ENCODE assay signal across 8 cellular contexts in genomic region chr1:63775418-63776127, GRCh38. TPM values are rescaled to one million over a fixed set of nuclear protein-coding genes. Genes with fewer than 3 reads are reported as not detected.
DNase-seq lines count a peak whose midpoint lies in the region; ATAC-seq and TF ChIP-seq lines count a peak whose summit lies in the region.

No MANE protein-coding gene starts in this region.

- H3K4me1 Mint-ChIP-seq in activated CD4-positive, alpha-beta memory T cell treated with anti-CD3 and anti-CD28 coated beads for 36 hours (ENCODE audit: low read depth): peaks cover 14% of the 10 kb centered on the region
- H3K4me1 Mint-ChIP-seq in activated CD4-positive, alpha-beta memory T cell treated with anti-CD3 and anti-CD28 coated beads, Interleukin-2, amount 10 ng/mL, durations not matched to agents 7 days and 5 days: peaks cover 19% of the 10 kb centered on the region
- H3K4me1 Mint-ChIP-seq in effector memory CD8-positive, alpha-beta T cell (ENCODE audit: low read depth in 2 of 2): peaks cover 8 to 11% of the 10 kb centered on the region in 2 donors

- DNase-seq in activated CD4-positive, alpha-beta memory T cell treated with anti-CD3 and anti-CD28 coated beads for 36 hours: no peak
- no peak for DNase-seq in activated CD4-positive, alpha-beta memory T cell treated with anti-CD3 and anti-CD28 coated beads, Interleukin-2, amount 10 ng/mL, durations not matched to agents 7 days and 5 days
- DNase-seq in amniotic epithelial cell (ENCODE audit: low read depth): peak; percentile 9
- DNase-seq in kidney epithelial cell (ENCODE audit: low read depth): no peak
- no peak for DNase-seq in testis
- DNase-seq in activated effector memory CD4-positive, alpha-beta T cell treated with Interleukin-2 at 50 U/mL for 16 hours: no peak
- DNase-seq in effector memory CD8-positive, alpha-beta T cell: no peak

- H3K36me3 ChIP-seq in kidney epithelial cell (ENCODE audit: control insufficient read depth, insufficient read depth, low read length): no peaks in the 10 kb centered on the region
- no peaks in the 10 kb centered on the region for H3K36me3 ChIP-seq in testis (ENCODE audit: low read depth, missing control alignments)

- POLR2A ChIA-PET in activated CD4-positive, alpha-beta memory T cell treated with anti-CD3 and anti-CD28 coated beads for 36 hours (lab: Charles Lee): no interaction called here
- POLR2A ChIA-PET in activated CD4-positive, alpha-beta memory T cell treated with anti-CD3 and anti-CD28 coated beads, Interleukin-2, amount 10 ng/mL, durations not matched to agents 7 days and 5 days (lab: Charles Lee): no interaction called here

- WGBS in testis, 2 donors: 23 to 25% methylated on average over 8 of the region's 8 CpGs

- peaks cover 6% of the 10 kb centered on the region for H3K4me1 ChIP-seq in testis

- H3K27me3 Mint-ChIP-seq in activated CD4-positive, alpha-beta memory T cell treated with anti-CD3 and anti-CD28 coated beads for 36 hours: peaks cover 53% of the 10 kb centered on the region
- peaks cover 74% of the 10 kb centered on the region for H3K27me3 Mint-ChIP-seq in activated CD4-positive, alpha-beta memory T cell treated with anti-CD3 and anti-CD28 coated beads, Interleukin-2, amount 10 ng/mL, durations not matched to agents 7 days and 5 days
- H3K27me3 Mint-ChIP-seq in effector memory CD8-positive, alpha-beta T cell: peaks cover 68 to 86% of the 10 kb centered on the region in 2 donors

- TF ChIP-seq CTCF in kidney epithelial cell (IDR thresholded peaks at IDR 0.05; ENCODE audit: insufficient read depth, low read length, poor library complexity, severe bottlenecking) (no peak), testis (IDR thresholded peaks at IDR 0.05) (no peak)

- H3K27me3 ChIP-seq in kidney epithelial cell (ENCODE audit: control insufficient read depth, insufficient read depth, low read length): no peaks in the 10 kb centered on the region
- no peaks in the 10 kb centered on the region for H3K27me3 ChIP-seq in testis

- CTCF ChIA-PET in activated CD4-positive, alpha-beta memory T cell treated with anti-CD3 and anti-CD28 coated beads for 36 hours (lab: Charles Lee): no interaction called here
- CTCF ChIA-PET in activated CD4-positive, alpha-beta memory T cell treated with anti-CD3 and anti-CD28 coated beads, Interleukin-2, amount 10 ng/mL, durations not matched to agents 7 days and 5 days (lab: Charles Lee): no interaction called here

- peak overlapping the region; percentile 30 for H3K4me3 Mint-ChIP-seq in activated CD4-positive, alpha-beta memory T cell treated with anti-CD3 and anti-CD28 coated beads for 36 hours
- no peak overlapping the region for H3K4me3 Mint-ChIP-seq in activated CD4-positive, alpha-beta memory T cell treated with anti-CD3 and anti-CD28 coated beads, Interleukin-2, amount 10 ng/mL, durations not matched to agents 7 days and 5 days
- no peak overlapping the region for H3K4me3 Mint-ChIP-seq in effector memory CD8-positive, alpha-beta T cell

- intact Hi-C loops in activated CD4-positive, alpha-beta memory T cell treated with anti-CD3 and anti-CD28 coated beads for 36 hours (cut with micrococcal nuclease): loop anchor here (10.0 kb wide), 1 partner anchor 469 kb away; no protein-coding TSS in a partner anchor
- intact Hi-C loops in testis (cut with DNase I; ENCODE audit: low total_unique reads): no loop called here

- no peaks in the 10 kb centered on the region for H3K9me3 Mint-ChIP-seq in activated CD4-positive, alpha-beta memory T cell treated with anti-CD3 and anti-CD28 coated beads for 36 hours
- no peaks in the 10 kb centered on the region for H3K9me3 Mint-ChIP-seq in activated CD4-positive, alpha-beta memory T cell treated with anti-CD3 and anti-CD28 coated beads, Interleukin-2, amount 10 ng/mL, durations not matched to agents 7 days and 5 days
- no peaks in the 10 kb centered on the region for H3K9me3 Mint-ChIP-seq in effector memory CD8-positive, alpha-beta T cell

- peak overlapping the region; percentile 75 to 84 for H3K27ac ChIP-seq in testis

- no peak for TF ChIP-seq POLR2A in testis (IDR thresholded peaks at IDR 0.05)

- H3K27ac Mint-ChIP-seq in activated CD4-positive, alpha-beta memory T cell treated with anti-CD3 and anti-CD28 coated beads for 36 hours: no peak overlapping the region
- no peak overlapping the region for H3K27ac Mint-ChIP-seq in activated CD4-positive, alpha-beta memory T cell treated with anti-CD3 and anti-CD28 coated beads, Interleukin-2, amount 10 ng/mL, durations not matched to agents 7 days and 5 days
- no peak overlapping the region for H3K27ac Mint-ChIP-seq in effector memory CD8-positive, alpha-beta T cell

- H3K36me3 Mint-ChIP-seq in activated CD4-positive, alpha-beta memory T cell treated with anti-CD3 and anti-CD28 coated beads for 36 hours: no peaks in the 10 kb centered on the region
- no peaks in the 10 kb centered on the region for H3K36me3 Mint-ChIP-seq in activated CD4-positive, alpha-beta memory T cell treated with anti-CD3 and anti-CD28 coated beads, Interleukin-2, amount 10 ng/mL, durations not matched to agents 7 days and 5 days (ENCODE audit: low read depth)
- peaks cover 3% of the 10 kb centered on the region for H3K36me3 Mint-ChIP-seq in effector memory CD8-positive, alpha-beta T cell (ENCODE audit: insufficient read depth)

- peak overlapping the region; percentile 76 for H3K4me3 ChIP-seq in kidney epithelial cell (ENCODE audit: low read depth, low read length)
- peak overlapping the region; percentile 67 to 72 for H3K4me3 ChIP-seq in testis

- ATAC-seq in effector memory CD8-positive, alpha-beta T cell (replicated peaks): no peak
- ATAC-seq in GM18858 (IDR thresholded peaks at IDR 0.05; ENCODE audit: unreplicated experiment): no peak

- no peaks in the 10 kb centered on the region for H3K9me3 ChIP-seq in testis

RNA-seq across cellular contexts. Expression of gene ROR1, which starts 1.8 kb away (rescaled TPM):
- total RNA-seq in activated CD4-positive, alpha-beta memory T cell treated with anti-CD3 and anti-CD28 coated beads for 36 hours: under 1 TPM; 0.10 to 0.12 TPM
- under 1 TPM in 1 of 2 experiments, not detected in 1; 0.10 TPM for total RNA-seq in activated CD4-positive, alpha-beta memory T cell treated with anti-CD3 and anti-CD28 coated beads, Interleukin-2, amount 10 ng/mL, durations not matched to agents 7 days and 5 days
- total RNA-seq in kidney epithelial cell (18.6 and 21.5 TPM in 2 replicates), testis (1 to 10 TPM; 3.3 to 5.1 TPM)
- 4.6 TPM for polyA plus RNA-seq in testis (ENCODE audit: insufficient read depth, low read depth, low replicate concordance)
